In genomic region chr3:187736418-187736871, GRCh38 we compare ENCODE assay signal across 8 cellular contexts. TPM values are rescaled to one million over a fixed set of nuclear protein-coding genes. Genes with fewer than 3 reads are reported as not detected.
DNase-seq lines count a peak whose midpoint lies in the region; ATAC-seq, FAIRE-seq and TF ChIP-seq lines count a peak whose summit lies in the region.

No MANE protein-coding gene starts in this region.

- no peaks in the 10 kb centered on the region for H3K27me3 ChIP-seq in CD8-positive, alpha-beta memory T cell (ENCODE audit: insufficient read depth, low read length, poor library complexity, severe bottlenecking)
- no peaks in the 10 kb centered on the region for H3K27me3 ChIP-seq in neutrophil

- CTCF ChIA-PET in CD8-positive, alpha-beta memory T cell (lab: Charles Lee) = interaction anchor here (0.7 to 6.4 kb wide), 6 partner anchors 601 to 1408 kb away, joined by 3 to 298 read pairs (median 104); no protein-coding TSS in a partner anchor

- H3K9me3 Mint-ChIP-seq in CD8-positive, alpha-beta memory T cell = peaks cover 0 to 2% (median 0%) of the 10 kb centered on the region in 5 donors

- peaks cover 0 to 9% of the 10 kb centered on the region in 2 donors for H3K27me3 Mint-ChIP-seq in CD8-positive, alpha-beta memory T cell

- no peak overlapping the region for H3K4me3 ChIP-seq in CD8-positive, alpha-beta memory T cell (ENCODE audit: low read length)
- H3K4me3 ChIP-seq in neutrophil (ENCODE audit: low read depth in 1 of 2, low read length in 1 of 2) = peak overlapping the region; percentile 87 to 97

- H3K27ac ChIP-seq in CD8-positive, alpha-beta memory T cell (ENCODE audit: low read depth, low read length) = no peak overlapping the region
- peak overlapping the region; percentile 89 for H3K27ac ChIP-seq in epithelial cell of prostate
- H3K27ac ChIP-seq in neutrophil = peak overlapping the region; percentile 97

- peak; percentile 49 for FAIRE-seq in RCC 7860 (lab: Jason Lieb, UNC)

- POLR2A ChIA-PET in CD8-positive, alpha-beta memory T cell (lab: Charles Lee) = interaction anchor here (0.6 to 1.1 kb wide), 6 partner anchors 660 to 1814 kb away, joined by 3 to 7 read pairs (median 4); no protein-coding TSS in a partner anchor

- H3K27ac Mint-ChIP-seq in CD8-positive, alpha-beta memory T cell = peak overlapping the region; percentile 47 to 100 (median 94)

- H3K4me3 Mint-ChIP-seq in CD8-positive, alpha-beta memory T cell = peak overlapping the region; percentile 91 to 99 (median 98)

- ATAC-seq in HG03135 (IDR thresholded peaks at IDR 0.05; ENCODE audit: unreplicated experiment) = no peak

- TF ChIP-seq CTCF in neutrophil (IDR thresholded peaks at IDR 0.05) = no peak

- H3K4me1 ChIP-seq in CD8-positive, alpha-beta memory T cell (ENCODE audit: insufficient read depth, low read length) = peaks cover 16% of the 10 kb centered on the region
- peaks cover 59 to 62% of the 10 kb centered on the region in 2 experiments for H3K4me1 ChIP-seq in neutrophil (ENCODE audit: control insufficient read depth in 1 of 2, insufficient read depth in 1 of 2, low read depth in 1 of 2, low read length in 1 of 2)

- no peaks in the 10 kb centered on the region for H3K36me3 ChIP-seq in CD8-positive, alpha-beta memory T cell (ENCODE audit: insufficient read depth, low read length)
- peaks cover 70% of the 10 kb centered on the region for H3K36me3 ChIP-seq in neutrophil

- no peaks in the 10 kb centered on the region for H3K9me3 ChIP-seq in CD8-positive, alpha-beta memory T cell (ENCODE audit: low read length)
- H3K9me3 ChIP-seq in neutrophil = no peaks in the 10 kb centered on the region

- no peak for DNase-seq in CD8-positive, alpha-beta memory T cell
- DNase-seq in RCC 7860 (ENCODE audit: low spot score) (peak; percentile 24), epithelial cell of prostate (ENCODE audit: low read depth, low spot score) (no peak), Kasumi-1 (lab: John Stamatoyannopoulos, UW) (no peak), NK-92 (lab: John Stamatoyannopoulos, UW; ENCODE audit: unreplicated experiment) (no peak)
- DNase-seq in activated CD4-positive, alpha-beta T cell treated with anti-CD3 and anti-CD28 coated beads for 1 hour = no peak

- peaks cover 0 to 42% (median 6%) of the 10 kb centered on the region in 3 donors for H3K36me3 Mint-ChIP-seq in CD8-positive, alpha-beta memory T cell

- H3K4me1 Mint-ChIP-seq in CD8-positive, alpha-beta memory T cell = peaks cover 27 to 43% (median 41%) of the 10 kb centered on the region in 3 donors

RNA-seq across cellular contexts. Expression of gene BCL6, which starts 8.8 kb away (rescaled TPM):
- 10 to 100 TPM; 17.1 to 17.2 TPM for total RNA-seq in CD8-positive, alpha-beta memory T cell
- 1.8 TPM for polyA plus RNA-seq in CD8-positive, alpha-beta memory T cell

RNA-seq across cellular contexts. Expression of gene RTP2, which starts 34.1 kb away (rescaled TPM):
- not detected for total RNA-seq in CD8-positive, alpha-beta memory T cell
- not detected for polyA plus RNA-seq in CD8-positive, alpha-beta memory T cell
